In genomic region chr2:240371461-240372000, GRCh38 we compare ENCODE assay signal across 23 cellular contexts.
A peak's percentile ranks its signal among the peaks of the same experiment; 100 is the strongest.
DNase-seq lines count a peak whose midpoint lies in the region; ATAC-seq and TF ChIP-seq lines count a peak whose summit lies in the region.
"Had no signal": no experiment of that assay in that cellular context is flagged by ENCODE, and none has a peak within 500 bp of the region (broad histone marks: within the 10 kb centered on the region; RNA-seq: fewer than 3 reads in every experiment).

No MANE protein-coding gene starts in this region.

- H3K27me3 ChIP-seq in BLaER1 treated with 17β-estradiol and CSF1 and Interleukin-3, amounts not matched to agents 10 nM and 100 nM = no peaks in the 10 kb centered on the region
- peaks cover 4% of the 10 kb centered on the region for H3K27me3 ChIP-seq in NT2/D1 (ENCODE audit: insufficient read depth, insufficient read length)
- H3K27me3 ChIP-seq in hepatocyte = no peaks in the 10 kb centered on the region
- no peaks in the 10 kb centered on the region for H3K27me3 ChIP-seq in psoas muscle (ENCODE audit: insufficient read depth in 3 of 3, low read length in 2 of 3)
- H3K27me3 ChIP-seq: foreskin keratinocyte had no signal

- no peaks in the 10 kb centered on the region for H3K36me3 ChIP-seq in BLaER1 treated with 17β-estradiol and CSF1 and Interleukin-3, amounts not matched to agents 10 nM and 100 nM
- H3K36me3 ChIP-seq in NT2/D1 (ENCODE audit: insufficient read depth, insufficient read length, low read length) (no peaks in the 10 kb centered on the region), hepatocyte (replicated peaks; ENCODE audit: insufficient read depth, low read depth) (no peaks in the 10 kb centered on the region), psoas muscle (ENCODE audit: insufficient read depth in 1 of 2, low read depth in 1 of 2) (no peaks in the 10 kb centered on the region)
- H3K36me3 ChIP-seq: breast epithelium had no signal

- H3K4me1 ChIP-seq in BLaER1 treated with 17β-estradiol and CSF1 and Interleukin-3, amounts not matched to agents 10 nM and 100 nM = peaks cover 0 to 21% (median 14%) of the 10 kb centered on the region in 10 experiments; a peak in 15 of 20 replicates
- H3K4me1 ChIP-seq in NT2/D1 (ENCODE audit: insufficient read depth, insufficient read length) = peaks cover 23% of the 10 kb centered on the region
- peaks cover 34% of the 10 kb centered on the region for H3K4me1 ChIP-seq in hepatocyte (ENCODE audit: insufficient read depth)
- peaks cover 64% of the 10 kb centered on the region for H3K4me1 ChIP-seq in psoas muscle

- TF ChIP-seq CTCF in hepatocyte (IDR thresholded peaks at IDR 0.05; ENCODE audit: poor library complexity) (no peak), psoas muscle (IDR thresholded peaks at IDR 0.05) (no peak)

- no peaks in the 10 kb centered on the region for H3K9me2 ChIP-seq in hepatocyte (replicated peaks; ENCODE audit: insufficient read depth)

- H3K79me2 ChIP-seq in hepatocyte = no peaks in the 10 kb centered on the region

- H2AFZ ChIP-seq in hepatocyte = no peak overlapping the region

- H3K9me3 ChIP-seq in BLaER1 treated with 17β-estradiol and CSF1 and Interleukin-3, amounts not matched to agents 10 nM and 100 nM (replicated peaks in 1 of 11) = no peaks in the 10 kb centered on the region
- no peaks in the 10 kb centered on the region for H3K9me3 ChIP-seq in NT2/D1 (ENCODE audit: insufficient read depth, low read length)
- no peaks in the 10 kb centered on the region for H3K9me3 ChIP-seq in hepatocyte (ENCODE audit: low read depth)
- H3K9me3 ChIP-seq in psoas muscle = no peaks in the 10 kb centered on the region
- H3K9me3 ChIP-seq: breast epithelium had no signal

- H3K9ac ChIP-seq in BLaER1 treated with 17β-estradiol and CSF1 and Interleukin-3, amounts not matched to agents 10 nM and 100 nM = peak overlapping the region in 2 of 11 experiments; percentile 17 to 47; a peak in 1 of 22 replicates
- peak overlapping the region; percentile 26 for H3K9ac ChIP-seq in NT2/D1 (ENCODE audit: insufficient read length, low read depth)

- 80% methylated on average over 14 of the region's 15 CpGs for WGBS in hepatocyte (ENCODE audit: low lambda C conversion rate, missing lambda C conversion rate)
- 72 to 76% (median 74%) methylated on average over 15 of the region's 15 CpGs for WGBS in psoas muscle, 3 donors

- no peak for DNase-seq in NT2/D1 (ENCODE audit: low read depth, low spot score)
- DNase-seq in hepatocyte (ENCODE audit: low spot score) = no peak
- DNase-seq in psoas muscle = no peak
- DNase-seq in germinal center (ENCODE audit: low spot score) = no peak
- no peak for DNase-seq in dermis blood vessel endothelial cell
- DNase-seq: activated CD4-positive, alpha-beta T cell treated with anti-CD3 and anti-CD28 coated beads, Interleukin-2, amount 50 U/mL, for 48 hours; activated naive CD4-positive, alpha-beta T cell treated with Interleukin-2 at 50 U/mL for 16 hours; DMS79 treated with DMSO at 0.1 percent for 48 hours; effector memory CD8-positive, alpha-beta T cell; foreskin keratinocyte; hippocampal formation; left colon; naive thymus-derived CD4-positive, alpha-beta T cell; NCI-H524; retina; stimulated activated CD4-positive, alpha-beta T cell treated with anti-CD3 and anti-CD28 coated beads, Interleukin-4, amount 100 ng/mL, for 4 hours; T-helper 1 cell had no signal

- intact Hi-C loops in psoas muscle (cut with DNase I) = loop anchor here (5.0 kb wide), 4 partner anchors 66 to 139 kb away; partner anchors contain the start of gene GPC1 (in 1 of the 2)

- no peaks in the 10 kb centered on the region; a peak in 1 of 22 replicates for H4K20me1 ChIP-seq in BLaER1 treated with 17β-estradiol and CSF1 and Interleukin-3, amounts not matched to agents 10 nM and 100 nM
- H4K20me1 ChIP-seq in hepatocyte (ENCODE audit: insufficient read depth, poor library complexity, severe bottlenecking) = no peaks in the 10 kb centered on the region

- ATAC-seq in psoas muscle (no peak), HG02763 (IDR thresholded peaks at IDR 0.05; ENCODE audit: unreplicated experiment) (no peak), GM19023 (IDR thresholded peaks at IDR 0.05; ENCODE audit: unreplicated experiment) (no peak)
- ATAC-seq: effector memory CD8-positive, alpha-beta T cell; esophagus mucosa; foreskin keratinocyte; left colon; stimulated activated memory B cell treated with anti-CD40 and anti-IgM and Interleukin-4, amounts not matched to agents 10 μg/mL and 1 μg/mL and 100 μg/mL, for 72 hours had no signal

- peak overlapping the region in 6 of 11 experiments; percentile 23 to 62 (median 52); a peak in 7 of 22 replicates for H3K4me2 ChIP-seq in BLaER1 treated with 17β-estradiol and CSF1 and Interleukin-3, amounts not matched to agents 10 nM and 100 nM
- no peak overlapping the region for H3K4me2 ChIP-seq in hepatocyte

- H3K27ac ChIP-seq in BLaER1 treated with 17β-estradiol and CSF1 and Interleukin-3, amounts not matched to agents 10 nM and 100 nM = peak overlapping the region in 3 of 11 experiments; percentile 13 to 23 (median 20); a peak in 2 of 22 replicates
- H3K27ac ChIP-seq in hepatocyte = peak overlapping the region; percentile 78
- H3K27ac ChIP-seq in psoas muscle = peak overlapping the region; percentile 2
- H3K27ac ChIP-seq: breast epithelium, foreskin keratinocyte had no signal

- H3K4me3 ChIP-seq in BLaER1 treated with 17β-estradiol and CSF1 and Interleukin-3, amounts not matched to agents 10 nM and 100 nM = no peak overlapping the region
- H3K4me3 ChIP-seq in NT2/D1 (ENCODE audit: insufficient read length, low read depth) = no peak overlapping the region
- H3K4me3 ChIP-seq in hepatocyte = no peak overlapping the region
- H3K4me3 ChIP-seq in psoas muscle = no peak overlapping the region
- H3K4me3 ChIP-seq: breast epithelium had no signal
